10 cellular contexts compared by ENCODE assay signal in genomic region chr13:114049026-114049425, GRCh38.
DNase-seq lines count a peak whose midpoint lies in the region; ATAC-seq lines count a peak whose summit lies in the region.
"Had no signal": no experiment of that assay in that cellular context is flagged by ENCODE, and none has a peak within 500 bp of the region (broad histone marks: within the 10 kb centered on the region; RNA-seq: fewer than 3 reads in every experiment).

No MANE protein-coding gene starts in this region.

- no peaks in the 10 kb centered on the region for H3K27me3 ChIP-seq in SJCRH30

- DNase-seq in NAMALWA (ENCODE audit: low spot score) = peak; percentile 57
- DNase-seq in activated naive CD4-positive, alpha-beta T cell treated with anti-CD3 and anti-CD28 coated beads, Interleukin-2, amount 50 U/mL, for 72 hours (ENCODE audit: low spot score in 2 of 2) = peak; percentile 52 to 77
- DNase-seq in stimulated activated CD8-positive, alpha-beta memory T cell treated with anti-CD3 and anti-CD28 coated beads, Interleukin-4, amount 100 ng/mL, for 4 hours (ENCODE audit: low read depth in 2 of 2, low spot score in 1 of 2) = peak; percentile 24 to 48
- no peak for DNase-seq in Kasumi-1 (lab: John Stamatoyannopoulos, UW)
- no peak for DNase-seq in SJCRH30
- no peak for DNase-seq in amniotic stem cell (lab: John Stamatoyannopoulos, UW)
- DNase-seq: effector CD4-positive, alpha-beta T cell; NCI-H69 had no signal

- H3K36me3 ChIP-seq in SJCRH30 = no peaks in the 10 kb centered on the region

- no peaks in the 10 kb centered on the region for H3K9me3 Mint-ChIP-seq in activated naive CD4-positive, alpha-beta T cell treated with anti-CD3 and anti-CD28 coated beads, Interleukin-2, amount 50 U/mL, for 72 hours

- H3K4me1 ChIP-seq in SJCRH30 = no peaks in the 10 kb centered on the region

- ATAC-seq in GM19438 (IDR thresholded peaks at IDR 0.05; ENCODE audit: low read depth, unreplicated experiment) (peak; percentile 61), GM18907 (IDR thresholded peaks at IDR 0.05; ENCODE audit: unreplicated experiment) (no peak)
- ATAC-seq in activated naive CD4-positive, alpha-beta T cell treated with anti-CD3 and anti-CD28 coated beads, Interleukin-2, amount 50 U/mL, for 72 hours = peak; percentile 62 to 85

- H3K36me3 Mint-ChIP-seq in activated naive CD4-positive, alpha-beta T cell treated with anti-CD3 and anti-CD28 coated beads, Interleukin-2, amount 50 U/mL, for 72 hours = peaks cover 0 to 7% of the 10 kb centered on the region in 2 donors

- peak overlapping the region; percentile 83 to 92 for H3K27ac Mint-ChIP-seq in activated naive CD4-positive, alpha-beta T cell treated with anti-CD3 and anti-CD28 coated beads, Interleukin-2, amount 50 U/mL, for 72 hours

- no peak overlapping the region for H3K4me3 ChIP-seq in SJCRH30

- no peak overlapping the region for H3K27ac ChIP-seq in SJCRH30

- H3K9me3 ChIP-seq in SJCRH30 (replicated peaks) = no peaks in the 10 kb centered on the region

Comparison
In these comparisons a context has a peak if more than half of its experiments do, and no peak if none do; other contexts are left out.
1. DNase-seq: peak in NAMALWA (single experiment), activated naive CD4-positive, alpha-beta T cell treated with anti-CD3 and anti-CD28 coated beads, Interleukin-2, amount 50 U/mL, for 72 hours (2 of 2) and stimulated activated CD8-positive, alpha-beta memory T cell treated with anti-CD3 and anti-CD28 coated beads, Interleukin-4, amount 100 ng/mL, for 4 hours (2 of 2); none in Kasumi-1 (0 of 2), SJCRH30 (0 of 2) and amniotic stem cell (single experiment).